ENCODE assay signal across 8 cellular contexts in genomic region chr9:134326754-134327526, GRCh38. TPM values are rescaled to one million over a fixed set of nuclear protein-coding genes. Genes with fewer than 3 reads are reported as not detected.
DNase-seq lines count a peak whose midpoint lies in the region; TF ChIP-seq lines count a peak whose summit lies in the region.

No MANE protein-coding gene starts in this region.

- no peaks in the 10 kb centered on the region for H3K9me2 ChIP-seq in SK-N-SH
- no peaks in the 10 kb centered on the region for H3K9me2 ChIP-seq in Karpas-422 (replicated peaks; ENCODE audit: insufficient read depth, low read length)

- H3K27ac ChIP-seq in SK-N-SH (ENCODE audit: low read depth in 2 of 2, low read length in 1 of 2), result peak overlapping the region in 1 of 2 experiments; percentile 68; a peak in 2 of 4 replicates
- H3K27ac ChIP-seq in osteoblast (ENCODE audit: low read depth, low read length), result peak overlapping the region; percentile 85
- no peak overlapping the region for H3K27ac ChIP-seq in Karpas-422 (ENCODE audit: low read length)

- POLR2A ChIA-PET in SK-N-SH (lab: Yijun Ruan, JAX), result interaction anchor here (0.9 to 1.5 kb wide), 2 partner anchors 23 to 39 kb away, joined by 3 to 7 read pairs; no protein-coding TSS in a partner anchor

- H3K4me2 ChIP-seq in SK-N-SH, result peak overlapping the region; percentile 99
- peak overlapping the region; percentile 82 for H3K4me2 ChIP-seq in osteoblast (ENCODE audit: insufficient read depth, low read length)
- no peak overlapping the region for H3K4me2 ChIP-seq in Karpas-422 (ENCODE audit: low read depth, low read length, poor library complexity, severe bottlenecking)

- TF ChIP-seq EP300 in SK-N-SH (IDR thresholded peaks at IDR 0.05; ENCODE audit: borderline replicate concordance in 1 of 2, low read depth in 1 of 2, low read length in 1 of 2), result no peak

- H3F3A ChIP-seq in SK-N-SH (replicated peaks; ENCODE audit: insufficient read depth), result no peaks in the 10 kb centered on the region

- peak overlapping the region; percentile 72 to 91 for H3K4me3 ChIP-seq in SK-N-SH (ENCODE audit: low read depth in 2 of 2, low read length in 1 of 2)
- H3K4me3 ChIP-seq in foreskin fibroblast (ENCODE audit: low read depth in 1 of 2, low read length in 2 of 2), result peak overlapping the region; percentile 74 to 79
- peak overlapping the region; percentile 84 for H3K4me3 ChIP-seq in osteoblast (ENCODE audit: insufficient read depth, low read length)
- no peak overlapping the region for H3K4me3 ChIP-seq in Karpas-422 (ENCODE audit: low read length)

- H4K20me1 ChIP-seq in SK-N-SH (ENCODE audit: insufficient read depth) (peaks cover 50% of the 10 kb centered on the region), osteoblast (ENCODE audit: insufficient read depth, low read length) (peaks cover 50% of the 10 kb centered on the region), Karpas-422 (ENCODE audit: insufficient read depth, low read depth, low read length) (no peaks in the 10 kb centered on the region)

- no peaks in the 10 kb centered on the region for H3K9me3 ChIP-seq in SK-N-SH
- H3K9me3 ChIP-seq in osteoblast (ENCODE audit: low read depth, low read length), result no peaks in the 10 kb centered on the region
- H3K9me3 ChIP-seq in Karpas-422 (ENCODE audit: low read length), result no peaks in the 10 kb centered on the region

- TF ChIP-seq RAD21 in SK-N-SH (IDR thresholded peaks at IDR 0.05; ENCODE audit: low read length), result no peak

- peaks cover 51% of the 10 kb centered on the region for H3K79me2 ChIP-seq in SK-N-SH (ENCODE audit: insufficient read depth)
- peaks cover 51% of the 10 kb centered on the region for H3K79me2 ChIP-seq in osteoblast (ENCODE audit: insufficient read depth, low read length)
- H3K79me2 ChIP-seq in Karpas-422 (ENCODE audit: low read length), result no peaks in the 10 kb centered on the region

- peak overlapping the region; percentile 73 for H3K9ac ChIP-seq in SK-N-SH
- H3K9ac ChIP-seq in Karpas-422 (ENCODE audit: low read length), result no peak overlapping the region

- TF ChIP-seq CTCF in SK-N-SH (IDR thresholded peaks at IDR 0.05), result no peak
- TF ChIP-seq CTCF in foreskin fibroblast (IDR thresholded peaks at IDR 0.05; ENCODE audit: low read depth, low read length), result no peak
- TF ChIP-seq CTCF in osteoblast (IDR thresholded peaks at IDR 0.05; ENCODE audit: extremely low read depth, low read depth, low read length), result no peak

- H3K27me3 ChIP-seq in SK-N-SH (ENCODE audit: insufficient read depth) (no peaks in the 10 kb centered on the region), osteoblast (ENCODE audit: insufficient read depth, low read length) (no peaks in the 10 kb centered on the region), Karpas-422 (ENCODE audit: low read length) (no peaks in the 10 kb centered on the region)

- H3K4me1 ChIP-seq in SK-N-SH (ENCODE audit: control insufficient read depth in 1 of 2, insufficient read depth in 2 of 2, low read depth in 1 of 2, low read length in 1 of 2) (peaks cover 35 to 56% of the 10 kb centered on the region in 2 experiments; a peak in 3 of 4 replicates), osteoblast (ENCODE audit: insufficient read depth, low read length) (peaks cover 43% of the 10 kb centered on the region), Karpas-422 (ENCODE audit: low read length) (no peaks in the 10 kb centered on the region)

- no peak overlapping the region; the same call in 1 of the 2 replicates for H2AFZ ChIP-seq in SK-N-SH (ENCODE audit: low read depth)
- H2AFZ ChIP-seq in osteoblast (ENCODE audit: low read length), result peak overlapping the region; percentile 41
- H2AFZ ChIP-seq in Karpas-422 (ENCODE audit: low read length), result no peak overlapping the region

- WGBS in SK-N-SH (ENCODE audit: low lambda C conversion rate), result 2% methylated on average over 21 of the region's 72 CpGs

- H3K36me3 ChIP-seq in SK-N-SH (replicated peaks in 1 of 2; ENCODE audit: control insufficient read depth in 1 of 2, insufficient read depth in 2 of 2, low read length in 1 of 2) (no peaks in the 10 kb centered on the region), osteoblast (ENCODE audit: insufficient read depth, low read length) (no peaks in the 10 kb centered on the region), Karpas-422 (ENCODE audit: insufficient read depth, low read length) (no peaks in the 10 kb centered on the region)

- CTCF ChIA-PET in SK-N-SH (lab: Yijun Ruan, JAX), result interaction anchor here (0.9 to 5.5 kb wide), 3 partner anchors 62 to 157 kb away, joined by 3 to 32 read pairs (median 9); no protein-coding TSS in a partner anchor

- DNase-seq in NCI-H1417 (lab: John Stamatoyannopoulos, UW) (peak in 2 of 3 experiments; percentile 51 to 59), NCI-H1417 treated with DMSO at 0.1 percent for 48 hours (lab: John Stamatoyannopoulos, UW) (no peak), SK-N-SH (peak; percentile 84), foreskin fibroblast (peak in 1 of 2 donors; percentile 70), osteoblast (ENCODE audit: insufficient read length, low spot score, missing footprints) (peak; percentile 97), NCI-H146 treated with DMSO at 0.1 percent for 48 hours (lab: John Stamatoyannopoulos, UW; ENCODE audit: unreplicated experiment) (no peak), Karpas-422 (no peak)
- DNase-seq in activated CD4-positive, alpha-beta T cell treated with anti-CD3 and anti-CD28 coated beads, Interleukin-2, amount 50 U/mL, for 1 hour, result no peak

TF ChIP-seq in SK-N-SH, 30 proteins besides CTCF, POLR2A, EP300 and RAD21:
- TF ChIP-seq RCOR1 (IDR thresholded peaks at IDR 0.05; ENCODE audit: low read length), result no peak
- TF ChIP-seq GATA2 (CRISPR knock-in tag; IDR thresholded peaks at IDR 0.05), result no peak
- no peak for TF ChIP-seq SMC3 (IDR thresholded peaks at IDR 0.05; ENCODE audit: low read depth, low read length)
- no peak for TF ChIP-seq IRF3 (IDR thresholded peaks at IDR 0.05; ENCODE audit: low read depth, low read length)
- TF ChIP-seq CHD2 (IDR thresholded peaks at IDR 0.05; ENCODE audit: low read length, partially characterized antibody), result no peak
- TF ChIP-seq EZH2phosphoT487 (IDR thresholded peaks at IDR 0.05; ENCODE audit: borderline replicate concordance, low read depth), result no peak
- TF ChIP-seq, protein P1, sequence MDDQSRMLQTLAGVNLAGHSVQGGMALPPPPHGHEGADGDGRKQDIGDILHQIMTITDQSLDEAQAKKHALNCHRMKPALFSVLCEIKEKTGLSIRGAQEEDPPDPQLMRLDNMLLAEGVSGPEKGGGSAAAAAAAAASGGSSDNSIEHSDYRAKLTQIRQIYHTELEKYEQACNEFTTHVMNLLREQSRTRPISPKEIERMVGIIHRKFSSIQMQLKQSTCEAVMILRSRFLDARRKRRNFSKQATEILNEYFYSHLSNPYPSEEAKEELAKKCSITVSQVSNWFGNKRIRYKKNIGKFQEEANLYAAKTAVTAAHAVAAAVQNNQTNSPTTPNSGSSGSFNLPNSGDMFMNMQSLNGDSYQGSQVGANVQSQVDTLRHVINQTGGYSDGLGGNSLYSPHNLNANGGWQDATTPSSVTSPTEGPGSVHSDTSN (IDR thresholded peaks at IDR 0.05), result no peak
- no peak for TF ChIP-seq REST (IDR thresholded peaks at IDR 0.05; ENCODE audit: low read depth, low read length)
- TF ChIP-seq MXI1 (IDR thresholded peaks at IDR 0.05; ENCODE audit: low read depth, low read length), result no peak
- TF ChIP-seq ELF1 (IDR thresholded peaks at IDR 0.05), result no peak
- no peak for TF ChIP-seq RXRA (IDR thresholded peaks at IDR 0.05; ENCODE audit: borderline replicate concordance, low read depth)
- TF ChIP-seq NFIC (IDR thresholded peaks at IDR 0.05; ENCODE audit: borderline replicate concordance), result no peak
- no peak for TF ChIP-seq SIN3A (IDR thresholded peaks at IDR 0.05; ENCODE audit: borderline replicate concordance, low read depth, low read length)

RNA-seq across cellular contexts. Expression of gene RXRA, which starts 0.7 kb away (rescaled TPM):
- 5.2 and 7.6 TPM in 2 replicates for polyA plus RNA-seq in SK-N-SH (2012; rRNA removed)
- 3.4 and 5.5 TPM in 2 replicates for polyA plus RNA-seq in SK-N-SH (2012; cell fraction: cytosol; rRNA removed)
- polyA plus RNA-seq in SK-N-SH (2012; cell fraction: nucleus; rRNA removed), result 8.0 and 8.8 TPM in 2 replicates
- total RNA-seq in osteoblast, result 25.3 and 26.4 TPM in 2 replicates
- total RNA-seq in Karpas-422 (2014; rRNA removed; shearing (Covaris generic); ENCODE audit: low replicate concordance), result not detected in 2 replicates

Comparison
In these comparisons a context has a peak if more than half of its experiments do, and no peak if none do; other contexts are left out.
1. DNase-seq: peak in NCI-H1417 (2 of 3), SK-N-SH (single experiment) and osteoblast (single experiment); none in NCI-H1417 treated with DMSO at 0.1 percent for 48 hours (single experiment), NCI-H146 treated with DMSO at 0.1 percent for 48 hours (single experiment), Karpas-422 (single experiment) and activated CD4-positive, alpha-beta T cell treated with anti-CD3 and anti-CD28 coated beads, Interleukin-2, amount 50 U/mL, for 1 hour (single experiment).
2. RNA of gene RXRA, which starts 0.7 kb away (total RNA-seq): 25.3 to 26.4 TPM in osteoblast; not detected in Karpas-422; every median in the first group is over 10 times any median in the second.